ENCODE assay signal across 8 cellular contexts in the genomic region with DNA sequence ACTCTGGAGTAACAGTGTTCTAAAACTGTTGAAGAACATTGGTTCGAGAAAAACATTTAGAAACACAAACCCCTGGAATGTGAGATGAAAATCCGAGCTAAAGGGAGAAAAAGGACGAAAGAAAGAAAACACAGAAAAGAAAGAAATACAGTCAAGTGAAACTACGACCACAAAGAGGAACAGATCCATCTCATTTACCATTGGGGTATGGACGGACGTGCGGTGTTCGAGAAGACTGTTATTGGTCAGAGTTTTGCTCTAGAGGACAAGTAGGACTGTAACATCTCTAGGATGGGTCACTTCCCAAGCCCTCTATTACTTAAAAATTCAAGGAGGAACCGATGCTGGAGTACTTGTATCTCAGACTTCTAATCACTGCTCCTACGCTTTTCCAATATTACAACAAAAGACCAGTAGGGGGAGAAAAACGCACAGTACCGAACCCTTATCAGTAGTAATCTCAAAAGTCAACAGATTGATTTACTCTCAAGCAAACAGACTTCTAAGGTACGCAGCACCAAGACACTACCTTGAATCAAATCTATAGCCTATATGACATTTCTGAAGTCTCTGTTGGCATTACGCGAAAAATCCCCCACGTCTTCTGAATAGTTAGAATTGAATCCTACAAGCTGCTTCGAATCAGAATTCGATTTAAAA. TPM values are rescaled to one million over a fixed set of nuclear protein-coding genes. Genes with fewer than 3 reads are reported as not detected.
DNase-seq lines count a peak whose midpoint lies in the region; ATAC-seq and TF ChIP-seq lines count a peak whose summit lies in the region.

No MANE protein-coding gene starts in this region.

- DNase-seq in activated gamma-delta T cell treated with Interleukin-2 at 50 U/mL for 16 hours (peak; percentile 22), activated gamma-delta T cell (lab: John Stamatoyannopoulos, UW) (no peak), H4 (ENCODE audit: low spot score) (peak; percentile 69), LHCN-M2 (ENCODE audit: low read depth) (peak; percentile 81), Panc1 (ENCODE audit: low read depth, low spot score) (peak; percentile 80), islet precursor cell (peak; percentile 54)
- no peak for DNase-seq in central memory CD8-positive, alpha-beta T cell (ENCODE audit: low spot score in 2 of 2)
- DNase-seq in stimulated activated naive B cell treated with anti-CD40 and anti-IgM and Interleukin-4, amounts not matched to agents 10 μg/mL and 1 μg/mL and 100 μg/mL, for 72 hours, result peak; percentile 37

- H3K27ac ChIP-seq in Panc1 (ENCODE audit: low read length), result peak overlapping the region; percentile 79

- no peaks in the 10 kb centered on the region for H3K9me3 Mint-ChIP-seq in central memory CD8-positive, alpha-beta T cell
- H3K9me3 Mint-ChIP-seq in stimulated activated naive B cell treated with anti-CD40 and anti-IgM and Interleukin-4, amounts not matched to agents 10 μg/mL and 1 μg/mL and 100 μg/mL, for 72 hours, result no peaks in the 10 kb centered on the region

- H3K4me3 Mint-ChIP-seq in central memory CD8-positive, alpha-beta T cell, result no peak overlapping the region
- H3K4me3 Mint-ChIP-seq in stimulated activated naive B cell treated with anti-CD40 and anti-IgM and Interleukin-4, amounts not matched to agents 10 μg/mL and 1 μg/mL and 100 μg/mL, for 72 hours, result no peak overlapping the region

- peaks cover 24% of the 10 kb centered on the region for H3K4me1 ChIP-seq in Panc1 (ENCODE audit: control insufficient read depth, insufficient read depth, low read length)

- no peaks in the 10 kb centered on the region for H3K27me3 ChIP-seq in Panc1 (ENCODE audit: control insufficient read depth, insufficient read depth, low read length)

- peak; percentile 59 for ATAC-seq in Panc1
- ATAC-seq in central memory CD8-positive, alpha-beta T cell (replicated peaks; ENCODE audit: extremely low read depth, poor library complexity, severe bottlenecking), result peak; percentile 33
- ATAC-seq in stimulated activated naive B cell treated with anti-CD40 and anti-IgM and Interleukin-4, amounts not matched to agents 10 μg/mL and 1 μg/mL and 100 μg/mL, for 72 hours (replicated peaks), result peak; percentile 34 to 38

- H3K4me1 Mint-ChIP-seq in central memory CD8-positive, alpha-beta T cell, result peaks cover 26% of the 10 kb centered on the region
- peaks cover 18 to 24% of the 10 kb centered on the region in 2 donors for H3K4me1 Mint-ChIP-seq in stimulated activated naive B cell treated with anti-CD40 and anti-IgM and Interleukin-4, amounts not matched to agents 10 μg/mL and 1 μg/mL and 100 μg/mL, for 72 hours

- no TSS peak for BruUV-seq in Panc1 (replicated peaks; lab: Mats Ljungman, UMichigan)

- TF ChIP-seq CTCF in Panc1 (IDR thresholded peaks at IDR 0.05), result peak; percentile 79

- peak overlapping the region; percentile 89 to 97 for H3K4me3 ChIP-seq in Panc1 (ENCODE audit: low read depth in 2 of 2, low read length in 2 of 2)

- no peak overlapping the region for H3K27ac Mint-ChIP-seq in central memory CD8-positive, alpha-beta T cell (ENCODE audit: low read depth)
- H3K27ac Mint-ChIP-seq in stimulated activated naive B cell treated with anti-CD40 and anti-IgM and Interleukin-4, amounts not matched to agents 10 μg/mL and 1 μg/mL and 100 μg/mL, for 72 hours, result no peak overlapping the region

- H3K36me3 ChIP-seq in Panc1 (ENCODE audit: control insufficient read depth, insufficient read depth, low read length), result no peaks in the 10 kb centered on the region

- H3K9me3 ChIP-seq in Panc1 (ENCODE audit: control insufficient read depth, insufficient read depth, low read depth, low read length), result no peaks in the 10 kb centered on the region

- peaks cover 10% of the 10 kb centered on the region for H3K27me3 Mint-ChIP-seq in central memory CD8-positive, alpha-beta T cell
- no peaks in the 10 kb centered on the region for H3K27me3 Mint-ChIP-seq in stimulated activated naive B cell treated with anti-CD40 and anti-IgM and Interleukin-4, amounts not matched to agents 10 μg/mL and 1 μg/mL and 100 μg/mL, for 72 hours

- CTCF ChIA-PET in Panc1 (lab: Charles Lee), result interaction anchor here (0.8 to 1.0 kb wide), 2 partner anchors 151 to 175 kb away, joined by 3 read pairs; no protein-coding TSS in a partner anchor

- POLR2A ChIA-PET in Panc1 (lab: Charles Lee), result interaction anchor here (0.6 kb wide), 1 partner anchor 26 kb away, joined by 3 read pairs; no protein-coding TSS in a partner anchor

- peaks cover 10% of the 10 kb centered on the region for H3K36me3 Mint-ChIP-seq in central memory CD8-positive, alpha-beta T cell (ENCODE audit: insufficient read depth)
- H3K36me3 Mint-ChIP-seq in stimulated activated naive B cell treated with anti-CD40 and anti-IgM and Interleukin-4, amounts not matched to agents 10 μg/mL and 1 μg/mL and 100 μg/mL, for 72 hours, result peaks cover 0 to 2% of the 10 kb centered on the region in 2 donors

- intact Hi-C loops in Panc1 (cut with micrococcal nuclease; ENCODE audit: unreplicated experiment), result loop anchor here (5.0 kb wide), 1 partner anchor 130 kb away; no protein-coding TSS in a partner anchor

- in situ Hi-C loops in Panc1 (cut with HindIII; ENCODE audit: low pct_unique_long_range_greater_than_20kb, low sequenced_read_pairs), result no loop called here

RNA-seq across cellular contexts. Expression of a gene that starts 1.1 kb away (rescaled TPM):
- 17.9 and 21.0 TPM in 2 replicates for total RNA-seq in H4 (2014; rRNA removed; shearing (Covaris generic))
- total RNA-seq in LHCN-M2 (2014; rRNA removed) (16.5 and 22.8 TPM in 2 replicates), Panc1 (2021; ENCODE audit: unreplicated experiment) (27.6 TPM)
- polyA plus RNA-seq in LHCN-M2 (2012), result 5.3 TPM
- 12.4 TPM for polyA plus RNA-seq in Panc1 (2012; ENCODE audit: insufficient read length)

Comparison
In these comparisons a context has a peak if more than half of its experiments do, and no peak if none do; other contexts are left out.
1. DNase-seq: peak in activated gamma-delta T cell treated with Interleukin-2 at 50 U/mL for 16 hours (single experiment), H4 (single experiment), LHCN-M2 (single experiment), Panc1 (single experiment), islet precursor cell (single experiment) and stimulated activated naive B cell treated with anti-CD40 and anti-IgM and Interleukin-4, amounts not matched to agents 10 μg/mL and 1 μg/mL and 100 μg/mL, for 72 hours (single experiment); none in activated gamma-delta T cell (single experiment) and central memory CD8-positive, alpha-beta T cell (0 of 2).
2. Peak in every context shown above with its lines, with median percentiles within 50 percentile points of each other: ATAC-seq.